9 cellular contexts compared by ENCODE assay signal in the genomic region with DNA sequence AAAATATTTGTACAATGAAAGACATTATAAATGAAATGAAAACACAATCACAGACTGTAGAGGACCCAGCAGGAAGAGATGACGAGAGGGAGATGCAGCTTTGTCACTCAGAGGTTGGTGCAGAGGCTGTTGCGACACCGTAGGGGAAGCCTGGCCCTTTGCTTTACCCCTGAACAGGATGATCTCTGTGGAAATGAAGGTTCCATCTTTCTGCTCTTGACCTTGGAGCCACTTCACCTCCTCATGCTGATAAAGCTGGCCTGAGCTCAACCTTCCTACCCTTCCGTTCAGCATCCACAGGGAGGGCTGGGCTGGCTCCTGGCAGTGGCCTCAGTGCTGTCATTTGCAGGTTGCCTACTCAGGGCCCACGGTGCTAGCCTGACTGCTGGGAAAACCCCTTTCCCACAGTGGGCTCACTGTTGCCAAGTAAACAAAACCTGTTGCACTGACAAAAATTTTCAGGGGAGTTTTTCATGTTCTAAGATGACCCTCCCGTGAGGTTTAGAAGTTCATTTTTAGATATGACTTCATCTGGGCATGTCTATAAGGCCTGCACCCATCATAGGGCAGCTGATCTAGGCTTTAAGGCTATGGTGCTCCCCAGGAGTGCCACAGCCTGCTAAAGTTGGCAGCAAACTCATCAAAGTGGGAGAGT. TPM values are rescaled to one million over a fixed set of nuclear protein-coding genes. Genes with fewer than 3 reads are reported as not detected.
A peak's percentile ranks its signal among the peaks of the same experiment; 100 is the strongest.
DNase-seq lines count a peak whose midpoint lies in the region; ATAC-seq and TF ChIP-seq lines count a peak whose summit lies in the region.
"Had no signal": no experiment of that assay in that cellular context is flagged by ENCODE, and none has a peak within 500 bp of the region (broad histone marks: within the 10 kb centered on the region; RNA-seq: fewer than 3 reads in every experiment).

No MANE protein-coding gene starts in this region.

- CTCF ChIA-PET in SK-N-SH (lab: Yijun Ruan, JAX): no interaction called here

- no peak for TF ChIP-seq RAD21 in SK-N-SH (IDR thresholded peaks at IDR 0.05; ENCODE audit: low read length)

- WGBS in SK-N-SH (ENCODE audit: low lambda C conversion rate): 84% methylated on average over 6 of the region's 6 CpGs
- WGBS in smooth muscle cell (ENCODE audit: low lambda C conversion rate): 89% methylated on average over 6 of the region's 6 CpGs

- no peak overlapping the region for H3K9ac ChIP-seq in SK-N-SH
- no peak overlapping the region for H3K9ac ChIP-seq in smooth muscle cell (ENCODE audit: low read depth)

- H3F3A ChIP-seq in SK-N-SH (replicated peaks; ENCODE audit: insufficient read depth) (no peaks in the 10 kb centered on the region), smooth muscle cell (ENCODE audit: low read depth) (no peaks in the 10 kb centered on the region)

- peak overlapping the region; percentile 82 for H3K27ac Mint-ChIP-seq in activated naive CD8-positive, alpha-beta T cell treated with anti-CD3 and anti-CD28 coated beads for 36 hours
- H3K27ac Mint-ChIP-seq in endothelial cell (ENCODE audit: unreplicated experiment): no peak overlapping the region

- peak; percentile 51 for DNase-seq in KBM-7
- peak; percentile 67 for DNase-seq in activated naive CD8-positive, alpha-beta T cell treated with anti-CD3 and anti-CD28 coated beads for 36 hours
- no peak for DNase-seq in upper lobe of right lung
- no peak for DNase-seq in SK-N-SH
- DNase-seq in endothelial cell (ENCODE audit: low spot score): no peak
- no peak for DNase-seq in smooth muscle cell (lab: John Stamatoyannopoulos, UW; ENCODE audit: unreplicated experiment)

- H3K4me3 Mint-ChIP-seq in activated naive CD8-positive, alpha-beta T cell treated with anti-CD3 and anti-CD28 coated beads for 36 hours: peak overlapping the region; percentile 44
- no peak overlapping the region for H3K4me3 Mint-ChIP-seq in endothelial cell (ENCODE audit: unreplicated experiment)

- H3K27me3 Mint-ChIP-seq in activated naive CD8-positive, alpha-beta T cell treated with anti-CD3 and anti-CD28 coated beads for 36 hours: peaks cover 5% of the 10 kb centered on the region
- peaks cover 4% of the 10 kb centered on the region for H3K27me3 Mint-ChIP-seq in endothelial cell (ENCODE audit: unreplicated experiment)

- peaks cover 3% of the 10 kb centered on the region for H3K36me3 Mint-ChIP-seq in activated naive CD8-positive, alpha-beta T cell treated with anti-CD3 and anti-CD28 coated beads for 36 hours
- no peaks in the 10 kb centered on the region for H3K36me3 Mint-ChIP-seq in endothelial cell (ENCODE audit: low read depth, unreplicated experiment)

- POLR2A ChIA-PET in SK-N-SH (lab: Yijun Ruan, JAX): no interaction called here

- TF ChIP-seq EP300 in SK-N-SH (IDR thresholded peaks at IDR 0.05; ENCODE audit: borderline replicate concordance in 1 of 2, low read depth in 1 of 2, low read length in 1 of 2): no peak

- H3K27ac ChIP-seq in upper lobe of right lung (no peak overlapping the region), SK-N-SH (ENCODE audit: low read depth in 2 of 2, low read length in 1 of 2) (no peak overlapping the region), smooth muscle cell (ENCODE audit: low read depth) (no peak overlapping the region)

- intact Hi-C loops in upper lobe of right lung (cut with DNase I): no loop called here

- H3K9me2 ChIP-seq in SK-N-SH: no peaks in the 10 kb centered on the region

- H4K20me1 ChIP-seq in SK-N-SH (ENCODE audit: insufficient read depth): no peaks in the 10 kb centered on the region
- no peaks in the 10 kb centered on the region for H4K20me1 ChIP-seq in smooth muscle cell (ENCODE audit: low read depth)

- H3K79me2 ChIP-seq in SK-N-SH (ENCODE audit: insufficient read depth) (no peaks in the 10 kb centered on the region), smooth muscle cell (ENCODE audit: low read depth) (no peaks in the 10 kb centered on the region)

- no peak overlapping the region for H2AFZ ChIP-seq in SK-N-SH (ENCODE audit: low read depth)
- no peak overlapping the region for H2AFZ ChIP-seq in smooth muscle cell (ENCODE audit: low read depth)

- H3K36me3 ChIP-seq in upper lobe of right lung (no peaks in the 10 kb centered on the region), SK-N-SH (replicated peaks in 1 of 2; ENCODE audit: control insufficient read depth in 1 of 2, insufficient read depth in 2 of 2, low read length in 1 of 2) (no peaks in the 10 kb centered on the region), smooth muscle cell (ENCODE audit: low read depth) (no peaks in the 10 kb centered on the region)

- H3K4me3 ChIP-seq in upper lobe of right lung (no peak overlapping the region), SK-N-SH (ENCODE audit: low read depth in 2 of 2, low read length in 1 of 2) (no peak overlapping the region), smooth muscle cell (no peak overlapping the region)

- ATAC-seq in GM21528 (IDR thresholded peaks at IDR 0.05; ENCODE audit: low FRiP score, unreplicated experiment) (peak; percentile 76), upper lobe of right lung (peak; percentile 79)

- H3K27me3 ChIP-seq in upper lobe of right lung: no peaks in the 10 kb centered on the region
- H3K27me3 ChIP-seq in SK-N-SH (ENCODE audit: insufficient read depth): no peaks in the 10 kb centered on the region
- H3K27me3 ChIP-seq in smooth muscle cell (ENCODE audit: low read depth): no peaks in the 10 kb centered on the region

- TF ChIP-seq POLR2A in GM15510 (IDR thresholded peaks at IDR 0.05; ENCODE audit: borderline replicate concordance, extremely low read depth, insufficient read length): peak; percentile 52

- in situ Hi-C loops in KBM-7 (cut with MboI; ENCODE audit: low pct_unique_long_range_greater_than_20kb, low sequenced_read_pairs): no loop called here

- peaks cover 38% of the 10 kb centered on the region for H3K4me1 Mint-ChIP-seq in activated naive CD8-positive, alpha-beta T cell treated with anti-CD3 and anti-CD28 coated beads for 36 hours
- H3K4me1 Mint-ChIP-seq in endothelial cell (ENCODE audit: unreplicated experiment): no peaks in the 10 kb centered on the region

- no peaks in the 10 kb centered on the region for H3K9me3 ChIP-seq in upper lobe of right lung
- H3K9me3 ChIP-seq in SK-N-SH: no peaks in the 10 kb centered on the region
- H3K9me3 ChIP-seq in smooth muscle cell (replicated peaks; ENCODE audit: low read depth): no peaks in the 10 kb centered on the region

- TF ChIP-seq CTCF in upper lobe of right lung (IDR thresholded peaks at IDR 0.05): no peak
- no peak for TF ChIP-seq CTCF in SK-N-SH (IDR thresholded peaks at IDR 0.05)
- no peak for TF ChIP-seq CTCF in endothelial cell (IDR thresholded peaks at IDR 0.05; ENCODE audit: unreplicated experiment)
- no peak for TF ChIP-seq CTCF in smooth muscle cell (IDR thresholded peaks at IDR 0.05; ENCODE audit: borderline replicate concordance, insufficient read depth, poor library complexity, severe bottlenecking)

- H3K4me1 ChIP-seq in upper lobe of right lung (no peaks in the 10 kb centered on the region), SK-N-SH (ENCODE audit: control insufficient read depth in 1 of 2, insufficient read depth in 2 of 2, low read depth in 1 of 2, low read length in 1 of 2) (no peaks in the 10 kb centered on the region), smooth muscle cell (ENCODE audit: low read depth) (no peaks in the 10 kb centered on the region)

- H3K9me3 Mint-ChIP-seq in activated naive CD8-positive, alpha-beta T cell treated with anti-CD3 and anti-CD28 coated beads for 36 hours: peaks cover 4% of the 10 kb centered on the region
- no peaks in the 10 kb centered on the region for H3K9me3 Mint-ChIP-seq in endothelial cell (ENCODE audit: unreplicated experiment)

- H3K4me2 ChIP-seq in SK-N-SH: no peak overlapping the region
- no peak overlapping the region for H3K4me2 ChIP-seq in smooth muscle cell

TF ChIP-seq in SK-N-SH, 30 proteins besides CTCF, POLR2A, EP300 and RAD21 (continues in another document):
- no peak for TF ChIP-seq EZH2phosphoT487 (IDR thresholded peaks at IDR 0.05; ENCODE audit: borderline replicate concordance, low read depth)

RNA-seq across cellular contexts. Expression of gene CD80, which starts 3.0 kb away (rescaled TPM):
- 1 to 10 TPM; 4.2 to 4.7 TPM for total RNA-seq in activated naive CD8-positive, alpha-beta T cell treated with anti-CD3 and anti-CD28 coated beads for 36 hours
- 7.9 TPM for total RNA-seq in upper lobe of right lung
- polyA plus RNA-seq in SK-N-SH (2012; rRNA removed): not detected in 2 replicates
- polyA plus RNA-seq in SK-N-SH (2012; cell fraction: cytosol; rRNA removed): 0.01 and 0.08 TPM in 2 replicates
- 0.02 TPM in 1 of 2 replicates, not detected in the other for polyA plus RNA-seq in SK-N-SH (2012; cell fraction: nucleus; rRNA removed)
- not detected for total RNA-seq in endothelial cell (ENCODE audit: unreplicated experiment)
- 0.04 TPM in 1 of 2 replicates, not detected in the other for total RNA-seq in smooth muscle cell
- not detected in 2 replicates for polyA plus RNA-seq in smooth muscle cell
- total RNA-seq: HT1080 had no signal

RNA-seq across cellular contexts. Expression of gene ADPRH, which starts 16.9 kb away (rescaled TPM):
- total RNA-seq in activated naive CD8-positive, alpha-beta T cell treated with anti-CD3 and anti-CD28 coated beads for 36 hours: 1 to 10 TPM; 5.8 to 6.0 TPM
- 26.5 TPM for total RNA-seq in upper lobe of right lung
- 0.08 TPM in 1 of 2 replicates, not detected in the other for polyA plus RNA-seq in SK-N-SH (2012; rRNA removed)
- polyA plus RNA-seq in SK-N-SH (2012; cell fraction: cytosol; rRNA removed): 0.03 TPM in 2 replicates
- not detected in 2 replicates for polyA plus RNA-seq in SK-N-SH (2012; cell fraction: nucleus; rRNA removed)
- 5.1 TPM for total RNA-seq in endothelial cell (ENCODE audit: unreplicated experiment)
- total RNA-seq in smooth muscle cell: 1.3 and 3.3 TPM in 2 replicates
- polyA plus RNA-seq in smooth muscle cell: 2.2 and 2.9 TPM in 2 replicates
- total RNA-seq: HT1080 had no signal

RNA-seq across cellular contexts. Expression of gene PLA1A, which starts 35.3 kb away (rescaled TPM):
- total RNA-seq in activated naive CD8-positive, alpha-beta T cell treated with anti-CD3 and anti-CD28 coated beads for 36 hours: not detected
- total RNA-seq in upper lobe of right lung: 37.6 TPM
- 0.08 TPM in 1 of 2 replicates, not detected in the other for polyA plus RNA-seq in SK-N-SH (2012; rRNA removed)
- polyA plus RNA-seq in SK-N-SH (2012; cell fraction: cytosol; rRNA removed): 0.09 TPM in 1 of 2 replicates, not detected in the other
- 0.06 TPM in 1 of 2 replicates, not detected in the other for polyA plus RNA-seq in SK-N-SH (2012; cell fraction: nucleus; rRNA removed)
- 0.80 TPM for total RNA-seq in endothelial cell (ENCODE audit: unreplicated experiment)
- total RNA-seq in smooth muscle cell: not detected in 2 replicates
- polyA plus RNA-seq in smooth muscle cell: not detected in 2 replicates
- total RNA-seq: HT1080 had no signal

Comparison
In these comparisons a context has a peak if more than half of its experiments do, and no peak if none do; other contexts are left out.
1. DNase-seq: peak in KBM-7 (single experiment) and activated naive CD8-positive, alpha-beta T cell treated with anti-CD3 and anti-CD28 coated beads for 36 hours (single experiment); none in upper lobe of right lung (single experiment), SK-N-SH (single experiment), endothelial cell (single experiment) and smooth muscle cell (single experiment).
2. RNA of gene PLA1A, which starts 35.3 kb away (total RNA-seq): 37.6 TPM in upper lobe of right lung (single experiment); 0.80 TPM in endothelial cell (single experiment), not detected in activated naive CD8-positive, alpha-beta T cell treated with anti-CD3 and anti-CD28 coated beads for 36 hours and not detected in smooth muscle cell; every median in the first group is over 10 times any median in the second.